6 cellular contexts compared by ENCODE assay signal in genomic region chr22:50206599-50206998, GRCh38. TPM values are rescaled to one million over a fixed set of nuclear protein-coding genes. Genes with fewer than 3 reads are reported as not detected.
A peak's percentile ranks its signal among the peaks of the same experiment; 100 is the strongest.
DNase-seq lines count a peak whose midpoint lies in the region; TF ChIP-seq lines count a peak whose summit lies in the region.

No MANE protein-coding gene starts in this region.

- DNase-seq in HFF-Myc (ENCODE audit: extremely low read depth, low read depth) (peak; percentile 21), ecto neural progenitor cell (ENCODE audit: low spot score) (peak; percentile 72), renal cortical epithelial cell (ENCODE audit: low read depth) (peak; percentile 11), NCI-H1105 treated with DMSO at 0.1 percent for 48 hours (lab: John Stamatoyannopoulos, UW) (no peak), MG63 (no peak), NOMO-1 treated with DMSO at 0.1 percent for 48 hours (lab: John Stamatoyannopoulos, UW; ENCODE audit: unreplicated experiment) (no peak)

- H3K27me3 ChIP-seq in MG63: no peaks in the 10 kb centered on the region

- H3K9me3 ChIP-seq in MG63: no peaks in the 10 kb centered on the region

- TF ChIP-seq CTCF in HFF-Myc (IDR thresholded peaks at IDR 0.05; ENCODE audit: low read depth, low read length, missing control alignments): peak; percentile 67

- no peak overlapping the region for H3K4me3 ChIP-seq in HFF-Myc (replicated peaks; ENCODE audit: low read depth, low read length)
- H3K4me3 ChIP-seq in MG63: no peak overlapping the region

- H3K36me3 ChIP-seq in MG63: peaks cover 58% of the 10 kb centered on the region

RNA-seq across cellular contexts. Expression of gene SELENOO, which starts 5.8 kb away (rescaled TPM):
- 23.4 and 26.7 TPM in 2 replicates for total RNA-seq in renal cortical epithelial cell
- total RNA-seq in MG63 (2014; rRNA removed; shearing (Covaris generic); ENCODE audit: low replicate concordance): 6.5 and 13.8 TPM in 2 replicates

RNA-seq across cellular contexts. Expression of gene TRABD, which starts 20.9 kb away (rescaled TPM):
- total RNA-seq in renal cortical epithelial cell: 24.7 and 37.4 TPM in 2 replicates
- 38.8 and 49.9 TPM in 2 replicates for total RNA-seq in MG63 (2014; rRNA removed; shearing (Covaris generic); ENCODE audit: low replicate concordance)

RNA-seq across cellular contexts. Expression of gene PANX2, which starts 36.1 kb away (rescaled TPM):
- not detected in 2 replicates for total RNA-seq in renal cortical epithelial cell
- total RNA-seq in MG63 (2014; rRNA removed; shearing (Covaris generic); ENCODE audit: low replicate concordance): 0.12 and 0.79 TPM in 2 replicates

RNA-seq across cellular contexts. Expression of gene TUBGCP6, which starts 38.2 kb away (rescaled TPM):
- 26.2 and 34.5 TPM in 2 replicates for total RNA-seq in renal cortical epithelial cell
- 11.8 and 17.2 TPM in 2 replicates for total RNA-seq in MG63 (2014; rRNA removed; shearing (Covaris generic); ENCODE audit: low replicate concordance)

RNA-seq across cellular contexts. Expression of gene HDAC10, which starts 44.5 kb away (rescaled TPM):
- total RNA-seq in renal cortical epithelial cell: 19.8 and 48.9 TPM in 2 replicates
- total RNA-seq in MG63 (2014; rRNA removed; shearing (Covaris generic); ENCODE audit: low replicate concordance): 8.5 and 21.5 TPM in 2 replicates

Comparison
In these comparisons a context has a peak if more than half of its experiments do, and no peak if none do; other contexts are left out.
1. DNase-seq: peak in HFF-Myc (single experiment), ecto neural progenitor cell (single experiment) and renal cortical epithelial cell (single experiment); none in NCI-H1105 treated with DMSO at 0.1 percent for 48 hours (single experiment), MG63 (single experiment) and NOMO-1 treated with DMSO at 0.1 percent for 48 hours (single experiment).